ENCODE assay signal across 19 cellular contexts in genomic region chr6:25670793-25671513, GRCh38. TPM values are rescaled to one million over a fixed set of nuclear protein-coding genes. Genes with fewer than 3 reads are reported as not detected.
DNase-seq lines count a peak whose midpoint lies in the region; ATAC-seq and TF ChIP-seq lines count a peak whose summit lies in the region.
"Had no signal": no experiment of that assay in that cellular context is flagged by ENCODE, and none has a peak within 500 bp of the region (broad histone marks: within the 10 kb centered on the region; RNA-seq: fewer than 3 reads in every experiment).

No MANE protein-coding gene starts in this region.

- no peak for TF ChIP-seq POLR2A in upper lobe of left lung (IDR thresholded peaks at IDR 0.05)

- no peaks in the 10 kb centered on the region for H3K27me3 ChIP-seq in neural progenitor cell
- no peaks in the 10 kb centered on the region for H3K27me3 ChIP-seq in upper lobe of left lung
- H3K27me3 ChIP-seq in MM.1S (replicated peaks; ENCODE audit: insufficient read depth, low read length): no peaks in the 10 kb centered on the region
- H3K27me3 ChIP-seq: right lobe of liver had no signal

- H3K36me3 Mint-ChIP-seq in neural progenitor cell (no peaks in the 10 kb centered on the region), HFFc6 (ENCODE audit: low read depth) (no peaks in the 10 kb centered on the region)
- H3K36me3 Mint-ChIP-seq: CD4-positive, alpha-beta memory T cell; memory B cell had no signal

- TF ChIP-seq EP300 in upper lobe of left lung (IDR thresholded peaks at IDR 0.05): no peak

- H3K4me2 ChIP-seq in neural progenitor cell (no peak overlapping the region), MM.1S (ENCODE audit: low read depth, low read length) (no peak overlapping the region)

- H3K9me2 ChIP-seq in MM.1S (replicated peaks; ENCODE audit: insufficient read depth, low read length): no peaks in the 10 kb centered on the region

- H3K9me3 Mint-ChIP-seq in neural progenitor cell: no peaks in the 10 kb centered on the region
- H3K9me3 Mint-ChIP-seq in HFFc6: no peaks in the 10 kb centered on the region
- H3K9me3 Mint-ChIP-seq: CD4-positive, alpha-beta memory T cell; memory B cell; neural crest cell had no signal

- H3K9me3 ChIP-seq in neural progenitor cell (ENCODE audit: low read depth) (no peaks in the 10 kb centered on the region), upper lobe of left lung (no peaks in the 10 kb centered on the region), MM.1S (replicated peaks; ENCODE audit: insufficient read depth, low read length) (no peaks in the 10 kb centered on the region)
- H3K9me3 ChIP-seq: right lobe of liver had no signal

- H3K27ac Mint-ChIP-seq in neural progenitor cell: peak overlapping the region; percentile 50
- no peak overlapping the region for H3K27ac Mint-ChIP-seq in HFFc6
- H3K27ac Mint-ChIP-seq: CD4-positive, alpha-beta memory T cell; memory B cell had no signal

- H4K20me1 ChIP-seq in neural progenitor cell (ENCODE audit: low read depth): no peaks in the 10 kb centered on the region
- no peaks in the 10 kb centered on the region for H4K20me1 ChIP-seq in MM.1S (ENCODE audit: insufficient read depth, low read length)

- ATAC-seq in upper lobe of left lung (ENCODE audit: low FRiP score in 2 of 2): no peak
- ATAC-seq: SK-N-SH treated with all-trans-retinoic acid at 6 μM for 48 hours had no signal

- H3K79me2 ChIP-seq in neural progenitor cell (ENCODE audit: low read depth) (no peaks in the 10 kb centered on the region), MM.1S (ENCODE audit: low read length) (no peaks in the 10 kb centered on the region)

- peak overlapping the region; percentile 95 for H3K27ac ChIP-seq in VCaP
- H3K27ac ChIP-seq in neural progenitor cell: no peak overlapping the region
- no peak overlapping the region for H3K27ac ChIP-seq in upper lobe of left lung
- H3K27ac ChIP-seq in MM.1S (ENCODE audit: low read length): no peak overlapping the region
- H3K27ac ChIP-seq: 22Rv1, right lobe of liver had no signal

- H3K4me3 Mint-ChIP-seq in neural progenitor cell (no peak overlapping the region), HFFc6 (no peak overlapping the region)
- H3K4me3 Mint-ChIP-seq: CD4-positive, alpha-beta memory T cell; memory B cell; neural crest cell had no signal

- DNase-seq in DMS 273 (lab: John Stamatoyannopoulos, UW; ENCODE audit: unreplicated experiment) (peak; percentile 7), DMS 273 treated with DMSO at 0.1 percent for 48 hours (lab: John Stamatoyannopoulos, UW) (no peak), M059J (ENCODE audit: low read depth) (peak; percentile 15), neural progenitor cell (ENCODE audit: low spot score) (no peak), upper lobe of left lung (no peak), MM.1S (no peak), HFFc6 (no peak)
- DNase-seq: activated naive CD4-positive, alpha-beta T cell treated with Interleukin-2 at 50 U/mL for 16 hours; CD4-positive, alpha-beta memory T cell; effector CD4-positive, alpha-beta T cell; foreskin melanocyte; NCI-H187 treated with DMSO at 0.1 percent for 48 hours; right lobe of liver; stimulated activated CD4-positive, alpha-beta T cell treated with anti-CD3 and anti-CD28 coated beads, Interleukin-4, amount 100 ng/mL, for 4 hours had no signal

- H3K9ac ChIP-seq in neural progenitor cell (no peak overlapping the region), MM.1S (ENCODE audit: low read length) (no peak overlapping the region)

- H2AFZ ChIP-seq in neural progenitor cell (replicated peaks) (no peak overlapping the region), MM.1S (ENCODE audit: low read length) (no peak overlapping the region)

- 55 to 72% methylated on average over 7 of the region's 7 CpGs for WGBS in upper lobe of left lung, 2 donors

- no peak; the same call in 1 of the 2 replicates for TF ChIP-seq CTCF in VCaP (conservative IDR thresholded peaks at IDR 0.05)
- TF ChIP-seq CTCF in neural progenitor cell (IDR thresholded peaks at IDR 0.05): no peak
- TF ChIP-seq CTCF in upper lobe of left lung (IDR thresholded peaks at IDR 0.05): no peak
- no peak for TF ChIP-seq CTCF in MM.1S (IDR thresholded peaks at IDR 0.05; ENCODE audit: low read length)
- TF ChIP-seq CTCF in HFFc6 (IDR thresholded peaks at IDR 0.05): no peak

- no peaks in the 10 kb centered on the region for H3K36me3 ChIP-seq in neural progenitor cell
- H3K36me3 ChIP-seq in upper lobe of left lung: no peaks in the 10 kb centered on the region
- H3K36me3 ChIP-seq in MM.1S (replicated peaks; ENCODE audit: insufficient read depth, low read length): no peaks in the 10 kb centered on the region
- H3K36me3 ChIP-seq: right lobe of liver had no signal

- H3K27me3 Mint-ChIP-seq in neural progenitor cell (ENCODE audit: insufficient read depth, low read depth) (no peaks in the 10 kb centered on the region), HFFc6 (ENCODE audit: insufficient read depth) (peaks cover 3% of the 10 kb centered on the region; the same call in 1 of the 2 replicates)

- no peak overlapping the region for H3K4me3 ChIP-seq in neural progenitor cell
- H3K4me3 ChIP-seq in upper lobe of left lung: no peak overlapping the region
- no peak overlapping the region for H3K4me3 ChIP-seq in MM.1S (ENCODE audit: low read length)
- H3K4me3 ChIP-seq: right lobe of liver had no signal

- H3K4me1 ChIP-seq in neural progenitor cell (no peaks in the 10 kb centered on the region), upper lobe of left lung (no peaks in the 10 kb centered on the region), MM.1S (ENCODE audit: low read length) (no peaks in the 10 kb centered on the region)

- H3F3A ChIP-seq in neural progenitor cell (ENCODE audit: low read depth) (no peaks in the 10 kb centered on the region), MM.1S (ENCODE audit: insufficient read depth, low read length) (no peaks in the 10 kb centered on the region)

- H3K4me1 Mint-ChIP-seq in neural progenitor cell: peaks cover 19% of the 10 kb centered on the region
- H3K4me1 Mint-ChIP-seq in HFFc6 (ENCODE audit: low read depth): no peaks in the 10 kb centered on the region
- H3K4me1 Mint-ChIP-seq: CD4-positive, alpha-beta memory T cell; memory B cell; neural crest cell had no signal

RNA-seq across cellular contexts. Expression of gene SCGN, which starts 18.9 kb away (rescaled TPM):
- total RNA-seq in M059J (2014; rRNA removed; shearing (Covaris generic)): not detected in 2 replicates
- total RNA-seq in neural progenitor cell (ENCODE audit: low replicate concordance) (not detected in 2 replicates), upper lobe of left lung (under 1 TPM in 1 of 6 donors, not detected in 5; 0.24 TPM)
- total RNA-seq in HFFc6 (2021; fragmentation: NEBNext Ultra II Directional; extraction: Animal tissue kit (Norgen Biotek cat#: 25700)): not detected
- total RNA-seq: CD4-positive, alpha-beta memory T cell; neural crest cell had no signal

Comparison
In these comparisons a context has a peak if more than half of its experiments do, and no peak if none do; other contexts are left out.
1. DNase-seq: peak in DMS 273 (single experiment) and M059J (single experiment); none in DMS 273 treated with DMSO at 0.1 percent for 48 hours (single experiment), neural progenitor cell (single experiment), upper lobe of left lung (0 of 2), MM.1S (single experiment) and HFFc6 (single experiment).